ENCODE assay signal across 1 cellular context in genomic region chr19:533485-534058, GRCh38.
TF ChIP-seq lines count a peak whose summit lies in the region.

No MANE protein-coding gene starts in this region.

TF ChIP-seq in HEK293, 187 proteins besides CTCF, POLR2A, EP300 and RAD21 (continued from another document):
- no peak for TF ChIP-seq ZNF513 (tag by site-specific recombination; IDR thresholded peaks at IDR 0.05)
